Comparison of ENCODE assay signal across 23 cellular contexts in the genomic region with DNA sequence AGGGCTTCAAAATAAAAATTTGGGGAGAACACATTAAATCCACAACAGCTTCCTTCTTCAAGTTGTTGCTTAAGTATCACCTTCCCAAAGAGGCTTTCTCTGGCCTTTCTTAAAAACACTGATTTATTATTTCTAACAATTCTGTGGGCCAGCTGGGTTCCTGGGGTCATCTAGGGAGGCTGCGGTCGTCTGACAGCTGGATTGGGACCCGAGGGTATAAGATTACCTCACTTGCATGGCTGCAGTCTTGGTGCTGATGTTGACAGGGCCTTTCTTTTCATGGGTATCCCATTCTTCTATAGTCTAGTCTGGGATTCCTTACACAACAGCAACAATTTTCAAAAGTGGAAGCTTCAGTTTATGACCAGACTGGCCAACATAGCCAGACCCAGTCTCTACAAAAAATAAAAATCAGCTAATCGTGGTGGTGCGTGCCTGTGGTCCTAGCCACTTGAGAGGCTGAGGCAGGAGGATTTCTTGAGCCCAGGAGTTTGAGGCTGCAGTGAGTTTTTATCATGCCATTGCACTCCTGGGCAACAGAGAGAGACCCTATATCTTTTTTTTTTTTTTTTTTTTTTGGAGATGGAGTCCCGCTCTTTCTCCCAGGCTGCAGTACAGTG.
"Had no signal": no experiment of that assay in that cellular context is flagged by ENCODE, and none has a peak within 500 bp of the region (broad histone marks: within the 10 kb centered on the region; RNA-seq: fewer than 3 reads in every experiment).

No MANE protein-coding gene starts in this region.

- H3K9me3 ChIP-seq: heart left ventricle, left ventricle myocardium inferior, ovary, prostate gland, sigmoid colon, spleen, suprapubic skin, thoracic aorta, tibial nerve, upper lobe of left lung had no signal

- H3K27me3 Mint-ChIP-seq: stimulated activated naive CD8-positive, alpha-beta T cell treated with anti-CD3 and anti-CD28 coated beads, Interleukin-15, Interleukin-2, amounts not matched to agents 100 ng/mL and 50 ng/mL, for 24 hours had no signal

- H3K4me3 ChIP-seq: heart left ventricle, left ventricle myocardium inferior, lung, ovary, prostate gland, sigmoid colon, spleen, suprapubic skin, thoracic aorta, tibial nerve, upper lobe of left lung had no signal

- DNase-seq: heart left ventricle; hypothalamus; immature natural killer cell; kidney; left colon; left ventricle myocardium inferior; natural killer cell; ovary; retina; right cardiac atrium; sigmoid colon; small intestine; spleen; stimulated activated CD4-positive, alpha-beta T cell treated with anti-CD3 and anti-CD28 coated beads, Interleukin-4, amount 100 ng/mL, for 24 hours; stimulated activated naive CD4-positive, alpha-beta T cell; upper lobe of left lung had no signal

- H3K9me3 Mint-ChIP-seq: immature natural killer cell; natural killer cell; stimulated activated effector memory CD8-positive, alpha-beta T cell treated with anti-CD3 and anti-CD28 coated beads, Interleukin-12 subunit alpha, Interleukin-12 subunit beta, amount 100 ng/mL, for 72 hours; stimulated activated naive CD8-positive, alpha-beta T cell treated with anti-CD3 and anti-CD28 coated beads, Interleukin-15, Interleukin-2, amounts not matched to agents 100 ng/mL and 50 ng/mL, for 24 hours had no signal

- H3K4me3 Mint-ChIP-seq: immature natural killer cell; natural killer cell; stimulated activated effector memory CD8-positive, alpha-beta T cell treated with anti-CD3 and anti-CD28 coated beads, Interleukin-12 subunit alpha, Interleukin-12 subunit beta, amount 100 ng/mL, for 72 hours; stimulated activated naive CD8-positive, alpha-beta T cell treated with anti-CD3 and anti-CD28 coated beads, Interleukin-15, Interleukin-2, amounts not matched to agents 100 ng/mL and 50 ng/mL, for 24 hours had no signal

- H3K4me1 ChIP-seq: prostate gland, upper lobe of left lung had no signal

- H3K36me3 Mint-ChIP-seq: natural killer cell; stimulated activated effector memory CD8-positive, alpha-beta T cell treated with anti-CD3 and anti-CD28 coated beads, Interleukin-12 subunit alpha, Interleukin-12 subunit beta, amount 100 ng/mL, for 72 hours had no signal

- H3K36me3 ChIP-seq: heart left ventricle, left ventricle myocardium inferior, ovary, prostate gland, sigmoid colon, spleen, suprapubic skin, thoracic aorta, tibial nerve, upper lobe of left lung had no signal

- H3K27ac ChIP-seq: heart left ventricle, left ventricle myocardium inferior, ovary, prostate gland, sigmoid colon, spleen, suprapubic skin, thoracic aorta, tibial nerve, upper lobe of left lung had no signal

- H3K27me3 ChIP-seq: heart left ventricle, ovary, sigmoid colon, spleen, suprapubic skin, tibial nerve, upper lobe of left lung had no signal

- H3K27ac Mint-ChIP-seq: immature natural killer cell; natural killer cell; stimulated activated effector memory CD8-positive, alpha-beta T cell treated with anti-CD3 and anti-CD28 coated beads, Interleukin-12 subunit alpha, Interleukin-12 subunit beta, amount 100 ng/mL, for 72 hours; stimulated activated naive CD8-positive, alpha-beta T cell treated with anti-CD3 and anti-CD28 coated beads, Interleukin-15, Interleukin-2, amounts not matched to agents 100 ng/mL and 50 ng/mL, for 24 hours had no signal

- ATAC-seq: heart left ventricle; left colon; natural killer cell; right cardiac atrium; stimulated activated effector memory CD8-positive, alpha-beta T cell treated with anti-CD3 and anti-CD28 coated beads, Interleukin-12 subunit alpha, Interleukin-12 subunit beta, amount 100 ng/mL, for 72 hours had no signal
